Comparison of ENCODE assay signal across 21 cellular contexts in the genomic region with DNA sequence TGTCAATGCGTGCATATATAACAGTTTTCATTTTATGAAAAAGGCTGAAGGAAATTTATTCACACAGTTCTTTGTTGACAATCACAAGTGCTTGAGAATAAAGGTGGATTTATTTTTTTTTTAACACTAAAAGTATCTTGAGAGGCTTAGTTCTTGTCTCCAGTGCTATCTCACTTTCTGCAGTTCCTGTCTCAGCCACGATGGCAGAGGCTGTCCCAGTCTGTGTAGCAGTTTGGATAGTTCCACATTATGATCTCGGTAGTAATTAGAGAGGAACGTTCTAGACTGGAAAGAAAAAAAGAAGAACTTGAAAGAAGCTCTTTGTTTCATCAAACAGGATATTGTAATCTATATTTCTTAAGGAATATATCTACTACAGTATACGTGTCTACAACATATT.
"Had no signal": no experiment of that assay in that cellular context is flagged by ENCODE, and none has a peak within 500 bp of the region (broad histone marks: within the 10 kb centered on the region; RNA-seq: fewer than 3 reads in every experiment).

No MANE protein-coding gene starts in this region.

- DNase-seq: activated CD4-positive, alpha-beta T cell treated with anti-CD3 and anti-CD28 coated beads for 36 hours; activated CD4-positive, CD25-positive, alpha-beta regulatory T cell; activated CD8-positive, alpha-beta T cell treated with anti-CD3 and anti-CD28 coated beads, Interleukin-2, amount 10 ng/mL, durations not matched to agents 7 days and 5 days; activated naive CD4-positive, alpha-beta T cell treated with Interleukin-2 at 50 U/mL for 16 hours; activated T-cell treated with anti-CD3 and anti-CD28 coated beads for 4 hours; activated T-cell treated with anti-CD3 and anti-CD28 coated beads, Interleukin-2, amount 50 U/mL, for 72 hours; anterior cingulate cortex; effector CD4-positive, alpha-beta T cell; esophagus squamous epithelium; foreskin melanocyte; heart right ventricle; left lung; lower lobe of right lung; mesenchymal stem cell; natural killer cell; right cardiac atrium; stimulated activated naive CD4-positive, alpha-beta T cell treated with Interleukin-2 at 50 U/mL for 16 hours; T1000 had no signal

- H3K36me3 Mint-ChIP-seq: activated naive CD8-positive, alpha-beta T cell; natural killer cell had no signal

- H3K4me1 Mint-ChIP-seq: activated CD4-positive, alpha-beta T cell treated with anti-CD3 and anti-CD28 coated beads for 36 hours; central memory CD8-positive, alpha-beta T cell; natural killer cell had no signal

- H3K27me3 Mint-ChIP-seq: activated naive CD8-positive, alpha-beta T cell; central memory CD8-positive, alpha-beta T cell; dendritic cell treated with granulocyte-macrophage colony-stimulating factor and Interleukin-4, amounts not matched to agents 40 ng/mL and 50 ng/mL, for 4 days had no signal

- H3K4me3 Mint-ChIP-seq: activated CD4-positive, alpha-beta T cell treated with anti-CD3 and anti-CD28 coated beads for 36 hours; activated CD8-positive, alpha-beta T cell treated with anti-CD3 and anti-CD28 coated beads, Interleukin-2, amount 10 ng/mL, durations not matched to agents 7 days and 5 days; activated naive CD8-positive, alpha-beta T cell; activated T-cell treated with anti-CD3 and anti-CD28 coated beads, Interleukin-2, amount 50 U/mL, for 72 hours; central memory CD8-positive, alpha-beta T cell; dendritic cell treated with granulocyte-macrophage colony-stimulating factor and Interleukin-4, amounts not matched to agents 40 ng/mL and 50 ng/mL, for 4 days; natural killer cell had no signal

- H3K9me3 Mint-ChIP-seq: activated T-cell treated with anti-CD3 and anti-CD28 coated beads, Interleukin-2, amount 50 U/mL, for 72 hours; central memory CD8-positive, alpha-beta T cell; dendritic cell treated with granulocyte-macrophage colony-stimulating factor and Interleukin-4, amounts not matched to agents 40 ng/mL and 50 ng/mL, for 4 days; natural killer cell had no signal

- H3K27ac Mint-ChIP-seq: activated CD4-positive, alpha-beta T cell treated with anti-CD3 and anti-CD28 coated beads for 36 hours; activated CD8-positive, alpha-beta T cell treated with anti-CD3 and anti-CD28 coated beads, Interleukin-2, amount 10 ng/mL, durations not matched to agents 7 days and 5 days; activated naive CD8-positive, alpha-beta T cell; activated T-cell treated with anti-CD3 and anti-CD28 coated beads, Interleukin-2, amount 50 U/mL, for 72 hours; dendritic cell treated with granulocyte-macrophage colony-stimulating factor and Interleukin-4, amounts not matched to agents 40 ng/mL and 50 ng/mL, for 4 days; natural killer cell had no signal
